ENCODE assay signal across 16 cellular contexts in the genomic region with DNA sequence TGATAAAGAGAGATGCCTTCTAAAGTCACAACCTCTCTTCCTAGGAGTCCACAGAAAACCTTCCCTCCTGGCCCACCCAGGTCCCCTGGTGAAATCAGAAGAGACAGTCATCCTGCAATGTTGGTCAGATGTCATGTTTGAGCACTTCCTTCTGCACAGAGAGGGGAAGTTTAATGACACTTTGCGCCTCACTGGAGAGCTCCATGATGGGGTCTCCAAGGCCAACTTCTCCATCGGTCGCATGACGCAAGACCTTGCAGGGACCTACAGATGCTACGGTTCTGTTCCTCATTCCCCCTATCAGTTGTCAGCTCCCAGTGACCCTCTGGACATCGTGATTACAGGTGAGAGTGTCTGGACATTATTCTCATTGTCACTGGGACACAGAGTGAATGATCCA. TPM values are rescaled to one million over a fixed set of nuclear protein-coding genes. Genes with fewer than 3 reads are reported as not detected.
"Had no signal": no experiment of that assay in that cellular context is flagged by ENCODE, and none has a peak within 500 bp of the region (broad histone marks: within the 10 kb centered on the region; RNA-seq: fewer than 3 reads in every experiment).

No MANE protein-coding gene starts in this region.

RNA-seq across cellular contexts. Expression of a gene that starts 15.3 kb away (rescaled TPM):
- total RNA-seq: activated CD4-positive, alpha-beta T cell treated with anti-CD3 and anti-CD28 coated beads for 36 hours; activated CD8-positive, alpha-beta T cell treated with anti-CD3 and anti-CD28 coated beads, Interleukin-2, amount 10 ng/mL, durations not matched to agents 7 days and 5 days; activated naive CD8-positive, alpha-beta T cell treated with anti-CD3 and anti-CD28 coated beads, Interleukin-2, amount 10 ng/mL, durations not matched to agents 7 days and 5 days; activated T-helper 2 cell treated with anti-CD3 and anti-CD28 coated beads, Interferon-gamma antibody, Interleukin-2, Interleukin-4, amounts not matched to agents 10 μg/mL and 5 μg/mL and 100 μg/mL, durations not matched to agents 14 hours and 24 hours and 36 hours; ascending aorta; cardiac muscle cell; MCF 10A; OCI-LY7; PC-9; Right ventricle myocardium inferior; SK-MEL-5; T-helper 17 cell; WTC11 had no signal
- polyA plus RNA-seq: adipose tissue, cardiac muscle cell, IgD-negative memory B cell had no signal

RNA-seq across cellular contexts. Expression of a gene that starts 18.6 kb away (rescaled TPM):
- total RNA-seq: activated CD4-positive, alpha-beta T cell treated with anti-CD3 and anti-CD28 coated beads for 36 hours; activated CD4-positive, alpha-beta T cell treated with anti-CD3 and anti-CD28 coated beads, Interleukin-2, amount 10 ng/mL, durations not matched to agents 7 days and 5 days; activated CD8-positive, alpha-beta T cell treated with anti-CD3 and anti-CD28 coated beads, Interleukin-2, amount 10 ng/mL, durations not matched to agents 7 days and 5 days; activated naive CD8-positive, alpha-beta T cell treated with anti-CD3 and anti-CD28 coated beads, Interleukin-2, amount 10 ng/mL, durations not matched to agents 7 days and 5 days; activated T-helper 2 cell treated with anti-CD3 and anti-CD28 coated beads, Interferon-gamma antibody, Interleukin-2, Interleukin-4, amounts not matched to agents 10 μg/mL and 5 μg/mL and 100 μg/mL, durations not matched to agents 14 hours and 24 hours and 36 hours; ascending aorta; cardiac muscle cell; MCF 10A; OCI-LY7; PC-9; Right ventricle myocardium inferior; SK-MEL-5; T-helper 17 cell; WTC11 had no signal
- polyA plus RNA-seq: adipose tissue, cardiac muscle cell had no signal

RNA-seq across cellular contexts. Expression of a gene that starts 28.1 kb away (rescaled TPM):
- total RNA-seq: activated CD4-positive, alpha-beta T cell treated with anti-CD3 and anti-CD28 coated beads for 36 hours; activated CD4-positive, alpha-beta T cell treated with anti-CD3 and anti-CD28 coated beads, Interleukin-2, amount 10 ng/mL, durations not matched to agents 7 days and 5 days; activated T-helper 2 cell treated with anti-CD3 and anti-CD28 coated beads, Interferon-gamma antibody, Interleukin-2, Interleukin-4, amounts not matched to agents 10 μg/mL and 5 μg/mL and 100 μg/mL, durations not matched to agents 14 hours and 24 hours and 36 hours; ascending aorta; cardiac muscle cell; MCF 10A; OCI-LY7; PC-9; Right ventricle myocardium inferior; SK-MEL-5; T-helper 17 cell; WTC11 had no signal
- polyA plus RNA-seq: adipose tissue, cardiac muscle cell had no signal

RNA-seq across cellular contexts. Expression of a gene that starts 44.3 kb away (rescaled TPM):
- total RNA-seq: activated T-helper 2 cell treated with anti-CD3 and anti-CD28 coated beads, Interferon-gamma antibody, Interleukin-2, Interleukin-4, amounts not matched to agents 10 μg/mL and 5 μg/mL and 100 μg/mL, durations not matched to agents 14 hours and 24 hours and 36 hours; ascending aorta; cardiac muscle cell; MCF 10A; OCI-LY7; PC-9; Right ventricle myocardium inferior; SK-MEL-5; T-helper 17 cell; WTC11 had no signal
- polyA plus RNA-seq: adipose tissue, cardiac muscle cell had no signal

RNA-seq across cellular contexts. Expression of a gene that starts 49.8 kb away (rescaled TPM):
- total RNA-seq: activated CD4-positive, alpha-beta T cell treated with anti-CD3 and anti-CD28 coated beads for 36 hours; activated CD4-positive, alpha-beta T cell treated with anti-CD3 and anti-CD28 coated beads, Interleukin-2, amount 10 ng/mL, durations not matched to agents 7 days and 5 days; activated T-helper 2 cell treated with anti-CD3 and anti-CD28 coated beads, Interferon-gamma antibody, Interleukin-2, Interleukin-4, amounts not matched to agents 10 μg/mL and 5 μg/mL and 100 μg/mL, durations not matched to agents 14 hours and 24 hours and 36 hours; ascending aorta; cardiac muscle cell; MCF 10A; OCI-LY7; PC-9; Right ventricle myocardium inferior; SK-MEL-5; T-helper 17 cell; WTC11 had no signal
- polyA plus RNA-seq: cardiac muscle cell had no signal
